ENCODE assay signal across 11 cellular contexts in genomic region chr4:165580379-165580905, GRCh38.
A peak's percentile ranks its signal among the peaks of the same experiment; 100 is the strongest.
DNase-seq lines count a peak whose midpoint lies in the region; ATAC-seq and TF ChIP-seq lines count a peak whose summit lies in the region.
"Had no signal": no experiment of that assay in that cellular context is flagged by ENCODE, and none has a peak within 500 bp of the region (broad histone marks: within the 10 kb centered on the region; RNA-seq: fewer than 3 reads in every experiment).

No MANE protein-coding gene starts in this region.

- DNase-seq in Ammon's horn (ENCODE audit: low spot score) (peak; percentile 62), LoVo (ENCODE audit: low spot score) (peak; percentile 44), choroid plexus epithelial cell (ENCODE audit: low read depth) (peak; percentile 94), left lung (no peak), esophagus squamous epithelium (lab: John Stamatoyannopoulos, UW) (no peak), DMS114 treated with DMSO at 0.1 percent for 48 hours (lab: John Stamatoyannopoulos, UW; ENCODE audit: unreplicated experiment) (no peak), NOMO-1 treated with DMSO at 0.1 percent for 48 hours (lab: John Stamatoyannopoulos, UW; ENCODE audit: unreplicated experiment) (no peak)
- DNase-seq in activated naive CD4-positive, alpha-beta T cell treated with anti-CD3 and anti-CD28 coated beads, Interleukin-2, amount 10 ng/mL, durations not matched to agents 7 days and 5 days: no peak
- DNase-seq: natural killer cell, NCI-H1092 had no signal

- no peaks in the 10 kb centered on the region for H3K9me3 ChIP-seq in left lung
- no peaks in the 10 kb centered on the region for H3K9me3 ChIP-seq in esophagus squamous epithelium

- H3K9me3 Mint-ChIP-seq in activated naive CD4-positive, alpha-beta T cell treated with anti-CD3 and anti-CD28 coated beads, Interleukin-2, amount 10 ng/mL, durations not matched to agents 7 days and 5 days: no peaks in the 10 kb centered on the region
- H3K9me3 Mint-ChIP-seq: activated T-helper 1 cell treated with anti-CD3 and anti-CD28 coated beads, Interleukin-12 subunit alpha, Interleukin-12 subunit beta, Interleukin-2, Interleukin-4 antibody, amounts not matched to agents 30 ng/mL and 10 ng/mL and 1 ng/mL, durations not matched to agents 14 hours and 24 hours and 36 hours had no signal

- no peaks in the 10 kb centered on the region for H3K36me3 ChIP-seq in left lung
- no peaks in the 10 kb centered on the region for H3K36me3 ChIP-seq in esophagus squamous epithelium

- H3K27ac ChIP-seq in left lung (no peak overlapping the region), esophagus squamous epithelium (no peak overlapping the region)

- no peaks in the 10 kb centered on the region for H3K4me1 ChIP-seq in left lung
- H3K4me1 ChIP-seq in esophagus squamous epithelium: peaks cover 0 to 14% (median 0%) of the 10 kb centered on the region in 3 donors

- H3K4me3 ChIP-seq in choroid plexus epithelial cell (ENCODE audit: low read depth, low read length) (no peak overlapping the region), left lung (no peak overlapping the region), esophagus squamous epithelium (no peak overlapping the region)

- H3K27me3 Mint-ChIP-seq in activated naive CD4-positive, alpha-beta T cell treated with anti-CD3 and anti-CD28 coated beads, Interleukin-2, amount 10 ng/mL, durations not matched to agents 7 days and 5 days: no peaks in the 10 kb centered on the region

- no peak for TF ChIP-seq POLR2A in esophagus squamous epithelium (IDR thresholded peaks at IDR 0.05)

- H3K36me3 Mint-ChIP-seq in activated naive CD4-positive, alpha-beta T cell treated with anti-CD3 and anti-CD28 coated beads, Interleukin-2, amount 10 ng/mL, durations not matched to agents 7 days and 5 days: no peaks in the 10 kb centered on the region
- H3K36me3 Mint-ChIP-seq: natural killer cell had no signal

- H3K4me1 Mint-ChIP-seq in activated naive CD4-positive, alpha-beta T cell treated with anti-CD3 and anti-CD28 coated beads, Interleukin-2, amount 10 ng/mL, durations not matched to agents 7 days and 5 days: peaks cover 5% of the 10 kb centered on the region
- H3K4me1 Mint-ChIP-seq: natural killer cell had no signal

- WGBS in esophagus squamous epithelium, 2 donors: 3 to 21% methylated on average over 4 of the region's 4 CpGs

- intact Hi-C loops in left lung (cut with DNase I): no loop called here
- intact Hi-C loops in esophagus squamous epithelium (cut with DNase I): no loop called here

- H3K27me3 ChIP-seq in left lung (no peaks in the 10 kb centered on the region), esophagus squamous epithelium (no peaks in the 10 kb centered on the region)

- H3K27ac Mint-ChIP-seq in activated naive CD4-positive, alpha-beta T cell treated with anti-CD3 and anti-CD28 coated beads, Interleukin-2, amount 10 ng/mL, durations not matched to agents 7 days and 5 days: no peak overlapping the region
- H3K27ac Mint-ChIP-seq: activated T-helper 1 cell treated with anti-CD3 and anti-CD28 coated beads, Interleukin-12 subunit alpha, Interleukin-12 subunit beta, Interleukin-2, Interleukin-4 antibody, amounts not matched to agents 30 ng/mL and 10 ng/mL and 1 ng/mL, durations not matched to agents 14 hours and 24 hours and 36 hours; natural killer cell had no signal

- ATAC-seq in left lung: peak; percentile 50
- ATAC-seq: natural killer cell had no signal

- H3K4me3 Mint-ChIP-seq in activated naive CD4-positive, alpha-beta T cell treated with anti-CD3 and anti-CD28 coated beads, Interleukin-2, amount 10 ng/mL, durations not matched to agents 7 days and 5 days: no peak overlapping the region
- H3K4me3 Mint-ChIP-seq: activated T-helper 1 cell treated with anti-CD3 and anti-CD28 coated beads, Interleukin-12 subunit alpha, Interleukin-12 subunit beta, Interleukin-2, Interleukin-4 antibody, amounts not matched to agents 30 ng/mL and 10 ng/mL and 1 ng/mL, durations not matched to agents 14 hours and 24 hours and 36 hours; natural killer cell had no signal

- TF ChIP-seq CTCF in choroid plexus epithelial cell (conservative IDR thresholded peaks at IDR 0.05; ENCODE audit: low read depth, low read length) (no peak), left lung (IDR thresholded peaks at IDR 0.05) (no peak), esophagus squamous epithelium (IDR thresholded peaks at IDR 0.05) (no peak)

- CTCF ChIA-PET in activated naive CD4-positive, alpha-beta T cell treated with anti-CD3 and anti-CD28 coated beads, Interleukin-2, amount 10 ng/mL, durations not matched to agents 7 days and 5 days (lab: Charles Lee): no interaction called here

Comparison
In these comparisons a context has a peak if more than half of its experiments do, and no peak if none do; other contexts are left out.
1. DNase-seq: peak in Ammon's horn (single experiment), LoVo (single experiment) and choroid plexus epithelial cell (single experiment); none in left lung (0 of 2), activated naive CD4-positive, alpha-beta T cell treated with anti-CD3 and anti-CD28 coated beads, Interleukin-2, amount 10 ng/mL, durations not matched to agents 7 days and 5 days (single experiment), esophagus squamous epithelium (single experiment), DMS114 treated with DMSO at 0.1 percent for 48 hours (single experiment) and NOMO-1 treated with DMSO at 0.1 percent for 48 hours (single experiment).